Comparison of ENCODE assay signal across 8 cellular contexts in the genomic region with DNA sequence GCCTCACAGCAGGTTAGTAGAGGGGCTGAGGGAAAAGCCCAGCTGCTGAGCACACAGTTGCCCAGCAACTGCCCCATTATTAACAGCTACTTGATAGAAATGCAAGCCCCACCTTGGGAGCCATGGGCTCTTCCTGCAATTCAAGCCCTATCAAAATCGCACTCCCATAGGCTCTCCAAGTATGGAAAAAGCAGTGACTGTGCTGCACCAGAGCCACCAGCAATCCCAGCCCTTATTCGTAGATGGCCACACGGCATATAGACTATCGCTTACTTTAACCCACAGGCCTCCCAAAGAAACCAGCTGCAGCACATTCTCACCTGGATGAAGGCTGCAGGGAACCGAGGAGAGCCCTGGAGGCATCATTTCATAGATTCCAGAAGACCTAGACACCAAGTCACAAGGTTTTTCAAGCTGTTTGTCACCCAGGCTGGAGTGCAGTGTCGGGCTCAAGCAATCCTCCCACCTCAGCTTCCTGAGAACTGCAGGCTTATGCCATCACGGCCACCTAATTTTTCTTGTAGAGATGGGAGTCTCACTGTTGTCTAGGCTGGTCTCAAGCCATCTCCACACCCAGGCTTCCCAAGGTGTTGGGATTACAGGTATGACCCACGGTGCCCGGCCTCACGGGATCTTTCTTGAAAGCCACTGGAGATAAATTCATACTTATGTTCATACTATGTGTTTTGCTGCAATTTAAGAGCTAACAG. TPM values are rescaled to one million over a fixed set of nuclear protein-coding genes. Genes with fewer than 3 reads are reported as not detected.
DNase-seq lines count a peak whose midpoint lies in the region; ATAC-seq, FAIRE-seq and TF ChIP-seq lines count a peak whose summit lies in the region.

No MANE protein-coding gene starts in this region.

- SMC1A ChIA-PET in GM12878 (lab: Charles Lee; ENCODE audit: uncharacterized antibody, unreplicated experiment): interaction anchor here (0.9 to 5.1 kb wide), 6 partner anchors 9 to 349 kb away, joined by 3 to 31 read pairs (median 8); partner anchors contain the start of gene NCL

- intact Hi-C loops in GM12878 (cut with micrococcal nuclease; ENCODE audit: unreplicated experiment): loop anchor here (1.0 to 2.0 kb wide), 2 partner anchors 226 to 348 kb away; no protein-coding TSS in a partner anchor

- peak; percentile 13 for ATAC-seq in GM12878
- ATAC-seq in GM19397 (IDR thresholded peaks at IDR 0.05; ENCODE audit: unreplicated experiment): no peak

- no peaks in the 10 kb centered on the region for H3K4me1 Mint-ChIP-seq in nephron progenitor cell

- H3K9ac ChIP-seq in GM12878 (ENCODE audit: control insufficient read depth, insufficient read depth, low read length): no peak overlapping the region

- POLR2A ChIA-PET in GM12878 (lab: Charles Lee): interaction anchor here (0.6 to 4.1 kb wide), 2 partner anchors 8 to 11 kb away, joined by 3 to 20 read pairs; partner anchors contain the start of gene NCL

- H3K27me3 ChIP-seq in GM12878 (replicated peaks in 1 of 2; ENCODE audit: control insufficient read depth in 2 of 2, insufficient read depth in 2 of 2, low read length in 1 of 2): no peaks in the 10 kb centered on the region

- RAD21 ChIA-PET in GM12878 (lab: Charles Lee; ENCODE audit: unreplicated experiment): interaction anchor here (0.7 to 6.0 kb wide), 10 partner anchors 11 to 623 kb away, joined by 3 to 59 read pairs (median 6); partner anchors contain the start of gene NCL

- no TSS peak for BruUV-seq in GM12878 (replicated peaks; lab: Mats Ljungman, UMichigan)

- no peaks in the 10 kb centered on the region; the same call in 1 of the 2 replicates for H4K20me1 ChIP-seq in GM12878 (ENCODE audit: control insufficient read depth, insufficient read depth)

- peak; percentile 65 for TF ChIP-seq POLR2A in GM12878 (IDR thresholded peaks at IDR 0.05; ENCODE audit: low read depth, low read length)

- H3K4me3 Mint-ChIP-seq in nephron progenitor cell: no peak overlapping the region

- 74% methylated on average over 10 of the region's 10 CpGs for WGBS in GM12878 (ENCODE audit: insufficient coverage, insufficient replicate concordance, low lambda C conversion rate, missing lambda C conversion rate)

- H3K4me3 ChIP-seq in GM12865 (ENCODE audit: low read depth, low read length) (no peak overlapping the region), GM12878 (no peak overlapping the region)

- CTCF ChIA-PET in GM12878 (lab: Yijun Ruan, JAX): interaction anchor here (0.7 to 6.5 kb wide), 20 partner anchors 8 to 602 kb away, joined by 3 to 63 read pairs (median 6); partner anchors contain the start of genes B3GNT7 and NCL

- no peaks in the 10 kb centered on the region for H3K9me3 ChIP-seq in GM12878 (replicated peaks; ENCODE audit: control insufficient read depth, insufficient read depth, low read length)

- no peak for TF ChIP-seq RAD21 in GM12878 (IDR thresholded peaks at IDR 0.05; ENCODE audit: insufficient read depth, low read depth, low read length)

- peaks cover 45% of the 10 kb centered on the region for H3K36me3 Mint-ChIP-seq in nephron progenitor cell (ENCODE audit: low read depth)

- peak overlapping the region; percentile 96 for H3K27ac Mint-ChIP-seq in nephron progenitor cell

- no peaks in the 10 kb centered on the region for H3K9me3 Mint-ChIP-seq in nephron progenitor cell

- peaks cover 32 to 51% of the 10 kb centered on the region in 2 experiments for H3K36me3 ChIP-seq in GM12878 (ENCODE audit: control insufficient read depth in 2 of 2, insufficient read depth in 2 of 2, low read length in 1 of 2)

- in situ Hi-C loops in GM12878 (cut with MboI): no loop called here
- in situ Hi-C loops in ACHN (cut with HindIII; ENCODE audit: low pct_ligation_motif_present, low pct_unique_long_range_greater_than_20kb, low sequenced_read_pairs): no loop called here

- DNase-seq in GM12865 (ENCODE audit: low read depth) (peak; percentile 56), NCI-H146 treated with DMSO at 0.1 percent for 48 hours (lab: John Stamatoyannopoulos, UW; ENCODE audit: unreplicated experiment) (peak; percentile 33), GM12878 (ENCODE audit: low read depth, low spot score) (no peak), nephron progenitor cell (no peak), ACHN (no peak), NCI-H187 (lab: John Stamatoyannopoulos, UW) (no peak), COLO668 (lab: John Stamatoyannopoulos, UW; ENCODE audit: unreplicated experiment) (no peak)

- no peaks in the 10 kb centered on the region for H3K79me2 ChIP-seq in GM12878 (ENCODE audit: control insufficient read depth, insufficient read depth, low read length)

- no peak overlapping the region for H2AFZ ChIP-seq in GM12878 (ENCODE audit: control insufficient read depth, low read depth, low read length)

- no peak overlapping the region for H3K4me2 ChIP-seq in GM12878 (ENCODE audit: control insufficient read depth, insufficient read depth)

- peaks cover 7% of the 10 kb centered on the region for H3K27me3 Mint-ChIP-seq in nephron progenitor cell (ENCODE audit: low read depth, poor library complexity)

- no peaks in the 10 kb centered on the region for H3K4me1 ChIP-seq in GM12878 (ENCODE audit: control insufficient read depth, insufficient read depth, low read length)

- TF ChIP-seq CTCF in GM12865 (IDR thresholded peaks at IDR 0.05; ENCODE audit: insufficient read depth, low read depth, low read length, missing control alignments) (no peak), GM12878 (IDR thresholded peaks at IDR 0.05 in 2 of 3, conservative IDR thresholded peaks at IDR 0.05 in 1 of 3; ENCODE audit: control insufficient read depth in 2 of 3, extremely low read depth in 1 of 3, insufficient read depth in 1 of 3, low read depth in 3 of 3, low read length in 3 of 3) (no peak), nephron progenitor cell (IDR thresholded peaks at IDR 0.05) (no peak)

- no peak for FAIRE-seq in GM12878 (lab: Jason Lieb, UNC)

- no peak for TF ChIP-seq EP300 in GM12878 (IDR thresholded peaks at IDR 0.05; ENCODE audit: borderline replicate concordance in 1 of 2, control insufficient read depth in 1 of 2, low read depth in 2 of 2, low read length in 2 of 2)

- H3K27ac ChIP-seq in GM12878 (ENCODE audit: control insufficient read depth, insufficient read depth): no peak overlapping the region

TF ChIP-seq in GM12878, 131 proteins besides CTCF, POLR2A, EP300 and RAD21 (continues in another document):
- TF ChIP-seq HDAC6 (IDR thresholded peaks at IDR 0.05; ENCODE audit: unreplicated experiment) (no peak), CREB1 (IDR thresholded peaks at IDR 0.05; ENCODE audit: low read depth) (no peak), MEF2A (IDR thresholded peaks at IDR 0.05; ENCODE audit: insufficient read depth, low read depth, low read length) (no peak), IRF3 (IDR thresholded peaks at IDR 0.05) (no peak), PML (IDR thresholded peaks at IDR 0.05; ENCODE audit: low read length) (peak; percentile 27; the same call in 1 of the 2 replicates)

RNA-seq across cellular contexts. Expression of gene NCL, which starts 11.3 kb away (rescaled TPM):
- total RNA-seq in GM12878 (2013; cell fraction: nucleolus; rRNA removed): 271 and 296 TPM in 2 replicates
- total RNA-seq in GM12878 (2014; rRNA removed) (301 and 317 TPM in 2 replicates), GM12878 (2014; rRNA removed; fragmentation: Illumina TruSeq; extraction: Trizol) (459 and 461 TPM in 2 replicates), GM12878 (2021) (900 and 966 TPM in 2 replicates)
- polyA plus RNA-seq in GM12878 (2011; ENCODE audit: low read depth): 233 TPM
- polyA plus RNA-seq in GM12878 (2011; rRNA removed) (176 and 189 TPM in 2 replicates), GM12878 (2014; fragmentation: Illumina TruSeq; extraction: Trizol) (1,046 and 1,376 TPM in 2 replicates), GM12878 (2014; fragmentation: Nextera tagmentation; extraction: Ambion mirVana) (100 to 1,000 TPM; 123 to 251 TPM), GM12878 (2014; rRNA removed) (593 and 599 TPM in 2 replicates), GM12878 (2016; fragmentation: Nextera tagmentation; extraction: Ambion mirVana) (1,000 to 10,000 TPM; 1,206 to 1,207 TPM)
- 105 TPM in 2 replicates for polyA plus RNA-seq in GM12878 (2011; cell fraction: cytosol; rRNA removed)
- 133 and 277 TPM in 2 replicates for polyA plus RNA-seq in GM12878 (2011; cell fraction: nucleus; rRNA removed)
- polyA plus RNA-seq in GM12878 (2012): 330 and 352 TPM in 2 replicates
- polyA minus RNA-seq in GM12878 (2011; rRNA and poly(A)+ RNA removed): 57.9 and 116 TPM in 2 replicates
- polyA minus RNA-seq in GM12878 (2011; cell fraction: cytosol; rRNA and poly(A)+ RNA removed): 59.3 and 81.9 TPM in 2 replicates
- 50.3 and 85.2 TPM in 2 replicates for polyA minus RNA-seq in GM12878 (2011; cell fraction: nucleus; rRNA and poly(A)+ RNA removed)

RNA-seq across cellular contexts. Expression of gene B3GNT7, which starts 57.4 kb away (rescaled TPM):
- total RNA-seq in GM12878 (2013; cell fraction: nucleolus; rRNA removed): 6.4 and 7.8 TPM in 2 replicates
- total RNA-seq in GM12878 (2014; rRNA removed): 7.2 and 7.9 TPM in 2 replicates
- total RNA-seq in GM12878 (2014; rRNA removed; fragmentation: Illumina TruSeq; extraction: Trizol): 2.6 and 3.0 TPM in 2 replicates
- 10.1 and 12.6 TPM in 2 replicates for total RNA-seq in GM12878 (2021)
- 2.0 TPM for polyA plus RNA-seq in GM12878 (2011; ENCODE audit: low read depth)
- 0.52 and 0.91 TPM in 2 replicates for polyA plus RNA-seq in GM12878 (2011; rRNA removed)
- polyA plus RNA-seq in GM12878 (2011; cell fraction: cytosol; rRNA removed): 2.1 and 2.3 TPM in 2 replicates
- polyA plus RNA-seq in GM12878 (2011; cell fraction: nucleus; rRNA removed): 5.9 and 7.4 TPM in 2 replicates
- 4.4 and 4.5 TPM in 2 replicates for polyA plus RNA-seq in GM12878 (2012)
- 1.2 and 3.8 TPM in 2 replicates for polyA plus RNA-seq in GM12878 (2014; fragmentation: Illumina TruSeq; extraction: Trizol)
- polyA plus RNA-seq in GM12878 (2014; fragmentation: Nextera tagmentation; extraction: Ambion mirVana): 1 to 10 TPM; 1.1 to 1.3 TPM
- 3.5 and 4.2 TPM in 2 replicates for polyA plus RNA-seq in GM12878 (2014; rRNA removed)
- 1 to 10 TPM; 4.5 to 5.2 TPM for polyA plus RNA-seq in GM12878 (2016; fragmentation: Nextera tagmentation; extraction: Ambion mirVana)
- polyA minus RNA-seq in GM12878 (2011; rRNA and poly(A)+ RNA removed): 1.5 and 3.7 TPM in 2 replicates
- polyA minus RNA-seq in GM12878 (2011; cell fraction: cytosol; rRNA and poly(A)+ RNA removed): 2.0 and 3.5 TPM in 2 replicates
- polyA minus RNA-seq in GM12878 (2011; cell fraction: nucleus; rRNA and poly(A)+ RNA removed): 2.8 and 3.8 TPM in 2 replicates

Comparison
In these comparisons a context has a peak if more than half of its experiments do, and no peak if none do; other contexts are left out.
1. DNase-seq: peak in GM12865 (single experiment) and NCI-H146 treated with DMSO at 0.1 percent for 48 hours (single experiment); none in GM12878 (single experiment), nephron progenitor cell (single experiment), ACHN (single experiment), NCI-H187 (0 of 2) and COLO668 (single experiment).